Comparison of ENCODE assay signal across 8 cellular contexts in the genomic region with DNA sequence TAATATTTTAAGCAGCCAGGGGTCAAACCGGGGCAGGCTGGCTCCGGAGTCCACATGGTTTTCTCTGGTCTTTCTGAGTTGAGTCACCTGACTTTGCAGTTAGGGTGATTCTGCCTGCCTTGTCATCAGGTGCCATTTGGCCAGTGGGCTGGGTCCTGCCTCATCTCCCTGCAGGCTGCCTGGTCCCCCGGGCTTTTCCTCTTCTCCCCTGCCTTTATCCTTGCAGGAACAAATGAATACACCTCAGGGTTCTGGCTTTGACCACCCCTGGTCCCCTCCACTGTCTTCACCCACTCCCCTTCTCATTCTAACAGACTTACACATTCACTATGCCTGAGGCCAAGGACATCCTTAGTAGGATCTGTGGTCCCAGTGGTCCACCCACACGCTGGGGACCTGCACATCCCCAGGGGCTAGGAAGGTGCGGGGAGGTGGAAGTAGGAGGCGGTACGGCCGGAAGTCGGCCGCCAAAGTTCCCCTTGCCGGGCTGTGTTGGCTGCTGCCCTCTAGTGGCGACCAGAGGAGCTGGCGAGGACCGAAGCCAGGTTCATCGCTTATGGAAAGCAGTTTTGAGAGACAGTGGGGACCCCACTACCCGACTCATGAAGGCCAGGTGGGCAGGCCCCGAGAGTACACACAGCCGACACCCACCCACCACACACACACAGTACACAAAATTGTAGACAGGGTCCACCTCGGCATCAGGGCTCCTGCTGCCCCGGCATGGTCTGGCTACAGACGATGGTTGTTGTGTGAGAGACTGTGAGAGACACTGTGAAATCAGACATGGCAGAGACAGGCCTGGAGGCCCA. TPM values are rescaled to one million over a fixed set of nuclear protein-coding genes. Genes with fewer than 3 reads are reported as not detected.
DNase-seq lines count a peak whose midpoint lies in the region; ATAC-seq and TF ChIP-seq lines count a peak whose summit lies in the region.

No MANE protein-coding gene starts in this region.

- DNase-seq in COR-L47 (lab: John Stamatoyannopoulos, UW) = peak; percentile 64
- peak; percentile 48 for DNase-seq in NOMO-1 treated with dmso at 0.1 percent for 144 hours (lab: John Stamatoyannopoulos, UW; ENCODE audit: unreplicated experiment)
- DNase-seq in activated CD8-positive, alpha-beta memory T cell treated with anti-CD3 and anti-CD28 coated beads, Interleukin-2, amount 50 U/mL, for 4 hours = peak; percentile 81
- no peak for DNase-seq in esophagus muscularis mucosa (ENCODE audit: extremely low spot score)
- peak; percentile 75 for DNase-seq in natural killer cell
- peak; percentile 43 to 81 (median 69) for DNase-seq in stimulated activated naive CD4-positive, alpha-beta T cell (lab: John Stamatoyannopoulos, UW)

- TF ChIP-seq EP300 in esophagus muscularis mucosa (IDR thresholded peaks at IDR 0.05) = no peak

- H3K27ac Mint-ChIP-seq in natural killer cell = peak overlapping the region in 1 of 2 donors; percentile 70

- ATAC-seq in GM19455 (IDR thresholded peaks at IDR 0.05; ENCODE audit: unreplicated experiment) (peak; percentile 88), HG03571 (IDR thresholded peaks at IDR 0.05; ENCODE audit: unreplicated experiment) (peak; percentile 81), natural killer cell (peak; percentile 96 to 100 (median 100))

- peaks cover 3 to 10% (median 10%) of the 10 kb centered on the region in 4 donors for H3K4me1 ChIP-seq in esophagus muscularis mucosa

- TF ChIP-seq CTCF in esophagus muscularis mucosa (IDR thresholded peaks at IDR 0.05) (peak; percentile 84 to 97 (median 88)), natural killer cell (IDR thresholded peaks at IDR 0.05) (peak; percentile 91)

- no peaks in the 10 kb centered on the region for H3K9me3 Mint-ChIP-seq in natural killer cell

- WGBS in esophagus muscularis mucosa = 39% methylated on average over 12 of the region's 21 CpGs

- no peaks in the 10 kb centered on the region for H3K9me3 ChIP-seq in esophagus muscularis mucosa

- peaks cover 9 to 10% of the 10 kb centered on the region in 2 donors for H3K4me1 Mint-ChIP-seq in natural killer cell

- no peaks in the 10 kb centered on the region for H3K36me3 Mint-ChIP-seq in natural killer cell

- peak overlapping the region; percentile 28 to 37 (median 30) for H3K4me3 ChIP-seq in esophagus muscularis mucosa

- intact Hi-C loops in esophagus muscularis mucosa (cut with DNase I) = loop anchor here (2.0 kb wide), 1 partner anchor 36 kb away; no protein-coding TSS in a partner anchor
- intact Hi-C loops in natural killer cell (cut with micrococcal nuclease) = loop anchor here (1.0 kb wide), 1 partner anchor 36 kb away; no protein-coding TSS in a partner anchor

- H3K4me3 Mint-ChIP-seq in natural killer cell = peak overlapping the region; percentile 62

- no peak overlapping the region for H3K27ac ChIP-seq in esophagus muscularis mucosa (replicated peaks in 1 of 4)

- TF ChIP-seq POLR2A in esophagus muscularis mucosa (IDR thresholded peaks at IDR 0.05; ENCODE audit: low read depth) = no peak

- peaks cover 0 to 10% (median 0%) of the 10 kb centered on the region in 4 donors for H3K27me3 ChIP-seq in esophagus muscularis mucosa

- peaks cover 0 to 4% of the 10 kb centered on the region in 2 donors for H3K27me3 Mint-ChIP-seq in natural killer cell (ENCODE audit: low read depth in 2 of 2)

- H3K36me3 ChIP-seq in esophagus muscularis mucosa = no peaks in the 10 kb centered on the region

RNA-seq across cellular contexts. Expression of a gene that starts 6.3 kb away (rescaled TPM):
- total RNA-seq in esophagus muscularis mucosa (10 to 100 TPM; 21.6 to 37.7 (median 33.3) TPM), natural killer cell (10 to 100 TPM; 30.3 to 44.2 (median 43.2) TPM)

RNA-seq across cellular contexts. Expression of a gene that starts 22.6 kb away (rescaled TPM):
- 1 to 10 TPM in 1 of 4 donors, under 1 TPM in 3; under 0.01 to 3.2 (median 0.82) TPM for total RNA-seq in esophagus muscularis mucosa
- 1 to 10 TPM; 2.2 to 3.1 (median 2.5) TPM for total RNA-seq in natural killer cell
